8 cellular contexts compared by ENCODE assay signal in genomic region chr12:65232490-65233077, GRCh38.
A peak's percentile ranks its signal among the peaks of the same experiment; 100 is the strongest.
DNase-seq lines count a peak whose midpoint lies in the region; ATAC-seq and TF ChIP-seq lines count a peak whose summit lies in the region.

No MANE protein-coding gene starts in this region.

- ATAC-seq in memory B cell (ENCODE audit: low read depth) (no peak), GM21576 (IDR thresholded peaks at IDR 0.05; ENCODE audit: unreplicated experiment) (no peak), HG03196 (IDR thresholded peaks at IDR 0.05; ENCODE audit: unreplicated experiment) (no peak)

- peaks cover 6% of the 10 kb centered on the region for H3K4me1 Mint-ChIP-seq in memory B cell

- H3K9me3 Mint-ChIP-seq in memory B cell: peaks cover 11% of the 10 kb centered on the region

- H3K4me3 ChIP-seq in astrocyte of the cerebellum (ENCODE audit: low read depth, low read length): no peak overlapping the region

- TF ChIP-seq CTCF in astrocyte of the cerebellum (IDR thresholded peaks at IDR 0.05; ENCODE audit: low read depth, low read length, missing control alignments): no peak

- DNase-seq in DMS114 treated with DMSO at 0.1 percent for 48 hours (lab: John Stamatoyannopoulos, UW; ENCODE audit: unreplicated experiment) (peak; percentile 50), HuH-7 (ENCODE audit: low spot score) (peak; percentile 6), astrocyte of the cerebellum (ENCODE audit: low read depth) (peak; percentile 18), memory B cell (ENCODE audit: low spot score in 2 of 2) (peak in 1 of 2 donors; percentile 3), NCI-H345 (lab: John Stamatoyannopoulos, UW) (no peak)
- DNase-seq in activated effector memory CD4-positive, alpha-beta T cell treated with anti-CD3 and anti-CD28 coated beads, Interleukin-2, amount 50 U/mL, for 16 hours: no peak

- H3K4me3 Mint-ChIP-seq in memory B cell: no peak overlapping the region

- in situ Hi-C loops in astrocyte of the cerebellum (cut with HindIII; ENCODE audit: low sequenced_read_pairs): no loop called here

- no peaks in the 10 kb centered on the region for H3K27me3 Mint-ChIP-seq in memory B cell

- H3K27ac Mint-ChIP-seq in memory B cell: peak overlapping the region; percentile 16

- H3K36me3 Mint-ChIP-seq in memory B cell: peaks cover 21% of the 10 kb centered on the region

Comparison
In these comparisons a context has a peak if more than half of its experiments do, and no peak if none do; other contexts are left out.
1. DNase-seq: peak in DMS114 treated with DMSO at 0.1 percent for 48 hours (single experiment), HuH-7 (single experiment) and astrocyte of the cerebellum (single experiment); none in NCI-H345 (single experiment) and activated effector memory CD4-positive, alpha-beta T cell treated with anti-CD3 and anti-CD28 coated beads, Interleukin-2, amount 50 U/mL, for 16 hours (single experiment).